In the genomic region with DNA sequence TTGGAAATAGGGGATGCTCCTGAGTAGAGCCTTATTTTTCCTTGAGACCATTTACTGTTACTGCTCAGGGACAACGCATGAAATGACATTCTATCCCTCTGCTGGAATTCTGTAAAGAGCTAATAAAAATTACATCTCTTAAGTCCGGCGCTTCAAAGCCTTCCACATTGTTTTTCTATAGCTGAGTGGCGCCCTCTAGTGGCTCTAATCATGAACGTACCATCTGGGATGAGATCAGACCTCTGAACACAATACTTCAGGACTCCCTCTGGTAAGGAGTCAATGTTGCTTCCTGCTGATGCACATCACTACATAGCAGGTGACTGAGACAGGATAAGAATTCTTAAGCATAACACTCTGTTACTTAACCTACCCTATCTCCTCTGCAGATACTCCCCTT, we compare ENCODE assay signal across 8 cellular contexts. TPM values are rescaled to one million over a fixed set of nuclear protein-coding genes. Genes with fewer than 3 reads are reported as not detected.
DNase-seq lines count a peak whose midpoint lies in the region; ATAC-seq and TF ChIP-seq lines count a peak whose summit lies in the region.

No MANE protein-coding gene starts in this region.

- H3K9me3 Mint-ChIP-seq in neural crest cell = peaks cover 7% of the 10 kb centered on the region

- peak overlapping the region; percentile 39 for H3K4me3 Mint-ChIP-seq in neural crest cell

- H3K27ac ChIP-seq in upper lobe of right lung = no peak overlapping the region

- peaks cover 7% of the 10 kb centered on the region for H3K4me1 Mint-ChIP-seq in neural crest cell

- no peaks in the 10 kb centered on the region for H3K9me3 ChIP-seq in upper lobe of right lung

- no peak overlapping the region for H3K27ac Mint-ChIP-seq in neural crest cell (ENCODE audit: unreplicated experiment)

- ATAC-seq in GM18868 (IDR thresholded peaks at IDR 0.05; ENCODE audit: unreplicated experiment) (peak; percentile 95), HG03066 (IDR thresholded peaks at IDR 0.05; ENCODE audit: low read depth, unreplicated experiment) (peak; percentile 89), upper lobe of right lung (peak; percentile 88)

- TF ChIP-seq CTCF in neural crest cell (conservative IDR thresholded peaks at IDR 0.05) (peak; percentile 71), upper lobe of right lung (IDR thresholded peaks at IDR 0.05) (peak; percentile 57)

- no peaks in the 10 kb centered on the region for H3K36me3 ChIP-seq in upper lobe of right lung

- H3K4me1 ChIP-seq in upper lobe of right lung = no peaks in the 10 kb centered on the region

- TF ChIP-seq POLR2A in erythroblast (IDR thresholded peaks at IDR 0.05; ENCODE audit: low read length) = no peak

- H3K36me3 Mint-ChIP-seq in neural crest cell (ENCODE audit: low read depth) = no peaks in the 10 kb centered on the region

- no peak overlapping the region for H3K4me3 ChIP-seq in upper lobe of right lung

- no peaks in the 10 kb centered on the region for H3K27me3 ChIP-seq in upper lobe of right lung

- no peaks in the 10 kb centered on the region for H3K27me3 Mint-ChIP-seq in neural crest cell (ENCODE audit: low read depth)

- DNase-seq in AML-193 (lab: John Stamatoyannopoulos, UW) (peak; percentile 42 to 45), NCI-H526 treated with DMSO at 0.1 percent for 48 hours (lab: John Stamatoyannopoulos, UW) (peak; percentile 32), erythroblast (lab: John Stamatoyannopoulos, UW) (peak; percentile 70 to 80), neural crest cell (ENCODE audit: low read depth, low spot score) (peak; percentile 53), upper lobe of right lung (no peak)
- peak; percentile 77 for DNase-seq in activated CD8-positive, alpha-beta memory T cell treated with anti-CD3 and anti-CD28 coated beads for 24 hours

- intact Hi-C loops in upper lobe of right lung (cut with DNase I) = no loop called here

RNA-seq across cellular contexts. Expression of gene HMGN5, which starts 6.0 kb away (rescaled TPM):
- total RNA-seq in neural crest cell = 5.0 and 8.2 TPM in 2 replicates
- total RNA-seq in upper lobe of right lung = 1.8 TPM

RNA-seq across cellular contexts. Expression of gene SH3BGRL, which starts 6.2 kb away (rescaled TPM):
- 74.9 and 78.7 TPM in 2 replicates for total RNA-seq in neural crest cell
- total RNA-seq in upper lobe of right lung = 144 TPM
